In the genomic region with DNA sequence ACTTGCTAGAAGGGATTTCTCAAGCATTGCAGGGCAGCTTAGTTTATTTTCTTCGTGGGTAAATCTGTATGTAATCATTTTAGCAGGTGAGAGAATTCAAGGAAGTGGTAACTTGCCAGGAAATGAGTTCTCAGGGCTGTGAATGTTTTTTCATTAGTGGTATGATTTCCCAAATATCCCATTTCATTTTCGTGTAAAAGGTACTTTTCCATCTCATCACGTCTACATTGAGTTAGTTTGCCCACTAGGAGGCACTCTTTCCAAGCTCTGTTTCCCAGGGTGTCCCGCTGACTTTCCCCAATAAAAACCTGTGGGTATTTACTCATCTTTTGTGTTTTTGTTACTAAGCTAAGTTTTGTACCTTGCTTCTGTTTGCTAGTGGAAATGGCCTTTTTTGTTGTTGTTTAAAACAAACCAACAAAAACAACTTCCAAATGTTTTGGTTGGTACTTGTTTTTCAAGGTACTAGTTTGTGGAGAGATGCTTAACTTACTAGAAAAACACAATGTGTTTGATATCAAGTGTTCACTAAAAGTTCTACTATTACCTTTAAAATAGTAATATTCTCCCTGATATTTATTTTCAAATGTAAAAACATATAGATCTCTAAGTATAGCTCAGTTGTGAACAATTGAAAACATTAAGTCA, we compare ENCODE assay signal across 8 cellular contexts.
A peak's percentile ranks its signal among the peaks of the same experiment; 100 is the strongest.
DNase-seq lines count a peak whose midpoint lies in the region; ATAC-seq and TF ChIP-seq lines count a peak whose summit lies in the region.

No MANE protein-coding gene starts in this region.

- H3K4me3 ChIP-seq in MM.1S (ENCODE audit: low read length), result no peak overlapping the region
- H3K4me3 ChIP-seq in foreskin fibroblast (ENCODE audit: low read depth in 1 of 2, low read length in 2 of 2), result no peak overlapping the region

- H3K9me2 ChIP-seq in MM.1S (replicated peaks; ENCODE audit: insufficient read depth, low read length), result no peaks in the 10 kb centered on the region

- no peaks in the 10 kb centered on the region for H3K79me2 ChIP-seq in MM.1S (ENCODE audit: low read length)

- no peak overlapping the region for H3K27ac Mint-ChIP-seq in activated CD4-positive, alpha-beta T cell treated with anti-CD3 and anti-CD28 coated beads, Interleukin-2, amount 10 ng/mL, durations not matched to agents 24 days and 14 days

- no peak overlapping the region for H2AFZ ChIP-seq in MM.1S (ENCODE audit: low read length)

- ATAC-seq in GM19351 (IDR thresholded peaks at IDR 0.05; ENCODE audit: unreplicated experiment), result peak; percentile 57
- no peak for ATAC-seq in GM21717 (IDR thresholded peaks at IDR 0.05; ENCODE audit: unreplicated experiment)
- no peak for ATAC-seq in GM18858 (IDR thresholded peaks at IDR 0.05; ENCODE audit: unreplicated experiment)

- no peaks in the 10 kb centered on the region for H3K36me3 ChIP-seq in MM.1S (replicated peaks; ENCODE audit: insufficient read depth, low read length)

- no peaks in the 10 kb centered on the region for H3K27me3 ChIP-seq in MM.1S (replicated peaks; ENCODE audit: insufficient read depth, low read length)

- no peak overlapping the region for H3K4me2 ChIP-seq in MM.1S (ENCODE audit: low read depth, low read length)

- H3K9ac ChIP-seq in MM.1S (ENCODE audit: low read length), result no peak overlapping the region

- H3F3A ChIP-seq in MM.1S (ENCODE audit: insufficient read depth, low read length), result no peaks in the 10 kb centered on the region

- no peak overlapping the region for H3K4me3 Mint-ChIP-seq in activated CD4-positive, alpha-beta T cell treated with anti-CD3 and anti-CD28 coated beads, Interleukin-2, amount 10 ng/mL, durations not matched to agents 24 days and 14 days

- DNase-seq in DMS 273 (lab: John Stamatoyannopoulos, UW; ENCODE audit: unreplicated experiment) (peak; percentile 77), MM.1S (peak; percentile 29), foreskin fibroblast (peak; percentile 49 to 83), non-pigmented ciliary epithelial cell (ENCODE audit: low read depth) (peak; percentile 28)
- peak; percentile 78 for DNase-seq in activated CD4-positive, alpha-beta T cell treated with anti-CD3 and anti-CD28 coated beads, Interleukin-2, amount 10 ng/mL, durations not matched to agents 24 days and 14 days

- H3K9me3 Mint-ChIP-seq in activated CD4-positive, alpha-beta T cell treated with anti-CD3 and anti-CD28 coated beads, Interleukin-2, amount 10 ng/mL, durations not matched to agents 24 days and 14 days, result no peaks in the 10 kb centered on the region

- H3K9me3 ChIP-seq in MM.1S (replicated peaks; ENCODE audit: insufficient read depth, low read length), result no peaks in the 10 kb centered on the region; the same call in 1 of the 2 replicates

- H3K27ac ChIP-seq in MM.1S (ENCODE audit: low read length), result no peak overlapping the region

- no peaks in the 10 kb centered on the region for H4K20me1 ChIP-seq in MM.1S (ENCODE audit: insufficient read depth, low read length)

- H3K36me3 Mint-ChIP-seq in activated CD4-positive, alpha-beta T cell treated with anti-CD3 and anti-CD28 coated beads, Interleukin-2, amount 10 ng/mL, durations not matched to agents 24 days and 14 days (ENCODE audit: low read depth), result no peaks in the 10 kb centered on the region

- no peaks in the 10 kb centered on the region for H3K4me1 ChIP-seq in MM.1S (ENCODE audit: low read length)

- TF ChIP-seq CTCF in MM.1S (IDR thresholded peaks at IDR 0.05; ENCODE audit: low read length) (peak; percentile 79), foreskin fibroblast (IDR thresholded peaks at IDR 0.05; ENCODE audit: low read depth, low read length) (peak; percentile 77)

- H3K4me1 Mint-ChIP-seq in activated CD4-positive, alpha-beta T cell treated with anti-CD3 and anti-CD28 coated beads, Interleukin-2, amount 10 ng/mL, durations not matched to agents 24 days and 14 days, result peaks cover 4% of the 10 kb centered on the region

- no peaks in the 10 kb centered on the region for H3K27me3 Mint-ChIP-seq in activated CD4-positive, alpha-beta T cell treated with anti-CD3 and anti-CD28 coated beads, Interleukin-2, amount 10 ng/mL, durations not matched to agents 24 days and 14 days

- intact Hi-C loops in activated CD4-positive, alpha-beta T cell treated with anti-CD3 and anti-CD28 coated beads, Interleukin-2, amount 10 ng/mL, durations not matched to agents 24 days and 14 days (cut with micrococcal nuclease), result loop anchor here (1.0 to 2.0 kb wide), 4 partner anchors 65 to 487 kb away; no protein-coding TSS in a partner anchor

Comparison
In these comparisons a context has a peak if more than half of its experiments do, and no peak if none do; other contexts are left out.
1. DNase-seq: peak in every context shown above with its lines; median percentile 78 in activated CD4-positive, alpha-beta T cell treated with anti-CD3 and anti-CD28 coated beads, Interleukin-2, amount 10 ng/mL, durations not matched to agents 24 days and 14 days; 77 in DMS 273; 66 in foreskin fibroblast; 29 in MM.1S; 28 in non-pigmented ciliary epithelial cell.